ENCODE assay signal across 1 cellular context in the genomic region with DNA sequence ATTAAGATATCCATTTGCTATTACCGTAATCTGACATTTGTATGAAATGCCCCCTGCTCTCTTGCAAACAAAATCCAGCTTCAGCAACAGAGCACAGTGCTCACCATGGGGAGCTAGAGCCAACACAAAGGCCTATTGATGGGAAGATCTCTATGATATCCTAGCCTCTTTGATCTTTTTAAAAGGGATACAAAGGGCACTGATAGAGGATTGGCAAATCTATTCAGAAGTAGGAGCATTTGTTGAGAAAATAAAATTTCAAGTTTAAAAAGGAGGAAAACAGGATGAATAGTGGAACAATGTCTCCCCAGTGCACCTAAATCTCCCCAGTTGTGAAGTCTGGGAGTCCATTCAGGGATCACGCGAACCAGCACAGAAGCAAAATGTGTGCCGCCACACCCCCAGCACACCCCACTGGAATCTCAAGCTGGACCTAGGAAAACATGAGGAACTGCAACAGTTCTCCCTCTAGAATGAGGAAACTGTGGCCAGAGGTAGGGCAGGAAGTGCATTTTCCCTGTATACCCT.
TF ChIP-seq lines count a peak whose summit lies in the region.

No MANE protein-coding gene starts in this region.

TF ChIP-seq in HepG2, 621 proteins besides CTCF, POLR2A, EP300 and RAD21 (continued from another document):
- peak; percentile 63 for TF ChIP-seq GATAD2A (CRISPR knock-in tag; IDR thresholded peaks at IDR 0.05)
- no peak for TF ChIP-seq ZNF121 (CRISPR knock-in tag; IDR thresholded peaks at IDR 0.05)
- TF ChIP-seq MTF2 (CRISPR knock-in tag; IDR thresholded peaks at IDR 0.05; ENCODE audit: borderline replicate concordance) = no peak
- no peak for TF ChIP-seq ZNF780A (CRISPR knock-in tag; IDR thresholded peaks at IDR 0.05)
- TF ChIP-seq HOXA5 (CRISPR knock-in tag; IDR thresholded peaks at IDR 0.05) = no peak
- TF ChIP-seq, protein P1, sequence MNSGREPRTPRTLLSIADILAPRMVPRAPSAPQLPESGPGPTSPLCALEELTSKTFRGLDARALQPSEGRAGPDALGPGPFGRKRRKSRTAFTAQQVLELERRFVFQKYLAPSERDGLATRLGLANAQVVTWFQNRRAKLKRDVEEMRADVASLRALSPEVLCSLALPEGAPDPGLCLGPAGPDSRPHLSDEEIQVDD (CRISPR knock-in tag; IDR thresholded peaks at IDR 0.05; ENCODE audit: borderline replicate concordance) = no peak
- TF ChIP-seq, protein P2, sequence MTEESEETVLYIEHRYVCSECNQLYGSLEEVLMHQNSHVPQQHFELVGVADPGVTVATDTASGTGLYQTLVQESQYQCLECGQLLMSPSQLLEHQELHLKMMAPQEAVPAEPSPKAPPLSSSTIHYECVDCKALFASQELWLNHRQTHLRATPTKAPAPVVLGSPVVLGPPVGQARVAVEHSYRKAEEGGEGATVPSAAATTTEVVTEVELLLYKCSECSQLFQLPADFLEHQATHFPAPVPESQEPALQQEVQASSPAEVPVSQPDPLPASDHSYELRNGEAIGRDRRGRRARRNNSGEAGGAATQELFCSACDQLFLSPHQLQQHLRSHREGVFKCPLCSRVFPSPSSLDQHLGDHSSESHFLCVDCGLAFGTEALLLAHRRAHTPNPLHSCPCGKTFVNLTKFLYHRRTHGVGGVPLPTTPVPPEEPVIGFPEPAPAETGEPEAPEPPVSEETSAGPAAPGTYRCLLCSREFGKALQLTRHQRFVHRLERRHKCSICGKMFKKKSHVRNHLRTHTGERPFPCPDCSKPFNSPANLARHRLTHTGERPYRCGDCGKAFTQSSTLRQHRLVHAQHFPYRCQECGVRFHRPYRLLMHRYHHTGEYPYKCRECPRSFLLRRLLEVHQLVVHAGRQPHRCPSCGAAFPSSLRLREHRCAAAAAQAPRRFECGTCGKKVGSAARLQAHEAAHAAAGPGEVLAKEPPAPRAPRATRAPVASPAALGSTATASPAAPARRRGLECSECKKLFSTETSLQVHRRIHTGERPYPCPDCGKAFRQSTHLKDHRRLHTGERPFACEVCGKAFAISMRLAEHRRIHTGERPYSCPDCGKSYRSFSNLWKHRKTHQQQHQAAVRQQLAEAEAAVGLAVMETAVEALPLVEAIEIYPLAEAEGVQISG (CRISPR knock-in tag; IDR thresholded peaks at IDR 0.05) = peak; percentile 57
- TF ChIP-seq ZNF644 (CRISPR knock-in tag; IDR thresholded peaks at IDR 0.05; ENCODE audit: low read depth) = 0 out of 2 replicates have a peak, but pooled peaks have one; percentile 26
- no peak for TF ChIP-seq AHR (CRISPR knock-in tag; IDR thresholded peaks at IDR 0.05)
TF ChIP-seq in HepG2: peak in this region for 106.
